29 cellular contexts compared by ENCODE assay signal in genomic region chr4:24995346-24995745, GRCh38. TPM values are rescaled to one million over a fixed set of nuclear protein-coding genes. Genes with fewer than 3 reads are reported as not detected.
"Had no signal": no experiment of that assay in that cellular context is flagged by ENCODE, and none has a peak within 500 bp of the region (broad histone marks: within the 10 kb centered on the region; RNA-seq: fewer than 3 reads in every experiment).

No MANE protein-coding gene starts in this region.

- H3K27ac Mint-ChIP-seq: activated CD4-positive, alpha-beta T cell treated with anti-CD3 and anti-CD28 coated beads, Interleukin-2, amount 10 ng/mL, durations not matched to agents 24 days and 14 days; activated CD8-positive, alpha-beta T cell treated with anti-CD3 and anti-CD28 coated beads, Interleukin-2, amount 10 ng/mL, durations not matched to agents 7 days and 5 days; activated naive CD4-positive, alpha-beta T cell treated with anti-CD3 and anti-CD28 coated beads for 36 hours; activated naive CD4-positive, alpha-beta T cell treated with anti-CD3 and anti-CD28 coated beads, Interleukin-2, amount 50 U/mL, for 72 hours; activated T-cell treated with anti-CD3 and anti-CD28 coated beads, Interleukin-2, amount 50 U/mL, for 24 hours; activated T-helper 2 cell treated with anti-CD3 and anti-CD28 coated beads, Interferon-gamma antibody, Interleukin-2, Interleukin-4, amounts not matched to agents 10 μg/mL and 5 μg/mL and 100 μg/mL, durations not matched to agents 14 hours and 24 hours and 36 hours; T-helper 1 cell treated with Interleukin-12 subunit alpha and Interleukin-12 subunit beta and Interleukin-4 antibody, amounts not matched to agents 30 μg/mL and 1 μg/mL, for 36 hours; T-helper 2 cell treated with Interferon-gamma antibody and Interleukin-4, amounts not matched to agents 5 μg/mL and 100 μg/mL, for 36 hours had no signal

- H3K4me3 ChIP-seq: adrenal gland, body of pancreas, Peyer's patch, SJSA1 had no signal

- H3K4me2 ChIP-seq: KMS-11, SK-N-SH had no signal

- H3K4me1 ChIP-seq: body of pancreas, Peyer's patch, SJSA1 had no signal

- H3K27ac ChIP-seq: adrenal gland, body of pancreas, KMS-11, Peyer's patch, SJSA1 had no signal

- H3K9me3 Mint-ChIP-seq: activated CD4-positive, alpha-beta T cell treated with anti-CD3 and anti-CD28 coated beads, Interleukin-2, amount 10 ng/mL, durations not matched to agents 24 days and 14 days; activated T-cell treated with anti-CD3 and anti-CD28 coated beads, Interleukin-2, amount 50 U/mL, for 24 hours; activated T-helper 2 cell treated with anti-CD3 and anti-CD28 coated beads, Interferon-gamma antibody, Interleukin-2, Interleukin-4, amounts not matched to agents 10 μg/mL and 5 μg/mL and 100 μg/mL, durations not matched to agents 14 hours and 24 hours and 36 hours; T-helper 1 cell treated with Interleukin-12 subunit alpha and Interleukin-12 subunit beta and Interleukin-4 antibody, amounts not matched to agents 30 μg/mL and 1 μg/mL, for 36 hours; T-helper 2 cell treated with Interferon-gamma antibody and Interleukin-4, amounts not matched to agents 5 μg/mL and 100 μg/mL, for 36 hours had no signal

- H3K36me3 Mint-ChIP-seq: activated naive CD4-positive, alpha-beta T cell treated with anti-CD3 and anti-CD28 coated beads, Interleukin-2, amount 50 U/mL, for 72 hours had no signal

- H3K36me3 ChIP-seq: adrenal gland, Peyer's patch, SJSA1 had no signal

- H3K27me3 ChIP-seq: adrenal gland, body of pancreas, Peyer's patch, SJSA1 had no signal

- H3K9ac ChIP-seq: KMS-11, SK-N-SH had no signal

- H3K4me3 Mint-ChIP-seq: activated CD4-positive, alpha-beta T cell treated with anti-CD3 and anti-CD28 coated beads, Interleukin-2, amount 10 ng/mL, durations not matched to agents 24 days and 14 days; activated CD8-positive, alpha-beta T cell treated with anti-CD3 and anti-CD28 coated beads, Interleukin-2, amount 10 ng/mL, durations not matched to agents 7 days and 5 days; activated naive CD4-positive, alpha-beta T cell treated with anti-CD3 and anti-CD28 coated beads for 36 hours; activated T-cell treated with anti-CD3 and anti-CD28 coated beads, Interleukin-2, amount 50 U/mL, for 24 hours; T-helper 1 cell treated with Interleukin-12 subunit alpha and Interleukin-12 subunit beta and Interleukin-4 antibody, amounts not matched to agents 30 μg/mL and 1 μg/mL, for 36 hours; T-helper 2 cell treated with Interferon-gamma antibody and Interleukin-4, amounts not matched to agents 5 μg/mL and 100 μg/mL, for 36 hours had no signal

- H3K9me3 ChIP-seq: adrenal gland, body of pancreas, Peyer's patch, SJSA1 had no signal

- DNase-seq: activated CD4-positive, alpha-beta T cell treated with anti-CD3 and anti-CD28 coated beads, Interleukin-2, amount 10 ng/mL, durations not matched to agents 24 days and 14 days; activated CD4-positive, alpha-beta T cell treated with anti-CD3 and anti-CD28 coated beads, Interleukin-2, amount 50 U/mL, for 4 hours; activated CD8-positive, alpha-beta T cell treated with anti-CD3 and anti-CD28 coated beads, Interleukin-2, amount 10 ng/mL, durations not matched to agents 7 days and 5 days; activated gamma-delta T cell treated with Interleukin-2 at 50 U/mL for 16 hours; activated naive CD4-positive, alpha-beta T cell treated with anti-CD3 and anti-CD28 coated beads for 36 hours; activated T-cell treated with anti-CD3 and anti-CD28 coated beads, Interleukin-2, amount 50 U/mL, for 24 hours; adrenal gland; body of pancreas; central memory CD4-positive, alpha-beta T cell; MV-4-11; NCI-H1092; NCI-H1436 treated with DMSO at 0.1 percent for 48 hours; NCI-H1694 treated with DMSO at 0.1 percent for 48 hours; NCI-H2029; NCI-H345; NCI-H524 treated with DMSO at 0.1 percent for 48 hours; Peyer's patch; RPMI8226; SHP77 treated with DMSO at 0.1 percent for 48 hours; SK-N-SH had no signal

RNA-seq across cellular contexts. Expression of gene LGI2, which starts 35.4 kb away (rescaled TPM):
- total RNA-seq: activated CD4-positive, alpha-beta T cell treated with anti-CD3 and anti-CD28 coated beads, Interleukin-2, amount 10 ng/mL, durations not matched to agents 24 days and 14 days; activated CD8-positive, alpha-beta T cell treated with anti-CD3 and anti-CD28 coated beads, Interleukin-2, amount 10 ng/mL, durations not matched to agents 7 days and 5 days; activated naive CD4-positive, alpha-beta T cell treated with anti-CD3 and anti-CD28 coated beads for 36 hours; activated naive CD4-positive, alpha-beta T cell treated with anti-CD3 and anti-CD28 coated beads, Interleukin-2, amount 50 U/mL, for 72 hours; activated T-helper 2 cell treated with anti-CD3 and anti-CD28 coated beads, Interferon-gamma antibody, Interleukin-2, Interleukin-4, amounts not matched to agents 10 μg/mL and 5 μg/mL and 100 μg/mL, durations not matched to agents 14 hours and 24 hours and 36 hours; bronchial epithelial cell; LHCN-M2; NCI-H460; SJSA1 had no signal
